In the genomic region with DNA sequence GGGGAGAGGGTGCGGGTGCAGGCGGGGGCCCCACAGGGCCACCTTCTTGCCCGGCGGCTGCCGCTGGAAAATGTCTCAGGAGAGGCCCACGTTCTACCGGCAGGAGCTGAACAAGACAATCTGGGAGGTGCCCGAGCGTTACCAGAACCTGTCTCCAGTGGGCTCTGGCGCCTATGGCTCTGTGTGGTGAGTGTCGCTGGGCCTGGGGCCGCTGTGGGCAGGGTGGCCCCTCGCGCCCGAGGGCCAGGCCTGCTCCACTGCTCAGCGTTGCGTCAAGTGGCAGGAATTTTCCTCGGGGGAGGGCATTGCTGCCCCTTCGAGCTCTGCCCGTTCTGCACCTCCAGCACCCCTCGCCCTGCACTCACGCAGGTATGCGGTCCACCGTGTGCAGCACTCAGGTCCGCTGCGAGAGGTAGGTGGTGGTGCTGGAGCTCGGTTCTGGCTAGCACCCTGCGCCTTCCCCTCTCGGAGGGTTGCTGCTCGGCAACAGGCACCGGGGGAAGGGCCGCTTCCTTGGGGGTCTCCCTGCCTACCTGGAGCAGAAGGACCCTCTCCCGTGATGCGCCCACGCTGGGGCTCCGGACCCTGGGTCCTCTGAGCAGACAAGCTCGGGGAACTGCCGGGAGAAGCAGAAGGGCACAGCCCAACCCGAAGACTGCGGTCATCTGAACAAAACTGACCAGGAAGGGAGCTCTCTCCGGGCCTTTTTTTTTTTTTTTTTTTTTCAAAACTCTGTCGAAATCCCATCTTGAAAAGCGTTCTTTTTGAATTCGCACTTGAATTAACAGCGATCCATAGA, we compare ENCODE assay signal across 8 cellular contexts.
DNase-seq lines count a peak whose midpoint lies in the region; ATAC-seq and TF ChIP-seq lines count a peak whose summit lies in the region.

No MANE protein-coding gene starts in this region.

- peak overlapping the region; percentile 90 for H3K4me3 Mint-ChIP-seq in memory B cell

- DNase-seq in DMS53 treated with DMSO at 0.1 percent for 48 hours (lab: John Stamatoyannopoulos, UW; ENCODE audit: unreplicated experiment) (peak; percentile 4), memory B cell (ENCODE audit: low spot score in 2 of 2) (no peak), KG1 (lab: John Stamatoyannopoulos, UW) (no peak)
- DNase-seq in activated CD4-positive, alpha-beta T cell treated with anti-CD3 and anti-CD28 coated beads for 48 hours = peak; percentile 55
- peak; percentile 38 for DNase-seq in effector CD4-positive, alpha-beta T cell
- peak; percentile 5 for DNase-seq in stimulated activated CD8-positive, alpha-beta memory T cell treated with anti-CD3 and anti-CD28 coated beads, Interleukin-12 subunit alpha, Interleukin-12 subunit beta, amount 100 ng/mL, for 24 hours (ENCODE audit: extremely low read depth)

- ATAC-seq in GM21529 (IDR thresholded peaks at IDR 0.05; ENCODE audit: unreplicated experiment) (peak; percentile 27), memory B cell (ENCODE audit: low read depth) (peak; percentile 31)

- H3K27ac Mint-ChIP-seq in memory B cell = peak overlapping the region; percentile 69

- H3K36me3 Mint-ChIP-seq in memory B cell = no peaks in the 10 kb centered on the region

- TF ChIP-seq RAD21 in Ishikawa (IDR thresholded peaks at IDR 0.05; ENCODE audit: low read depth) = no peak

- no peak for TF ChIP-seq EP300 in Ishikawa (IDR thresholded peaks at IDR 0.05; ENCODE audit: borderline replicate concordance)

- H3K4me1 Mint-ChIP-seq in memory B cell = peaks cover 28% of the 10 kb centered on the region

- peaks cover 13% of the 10 kb centered on the region for H3K27me3 Mint-ChIP-seq in memory B cell

- no peaks in the 10 kb centered on the region for H3K9me3 Mint-ChIP-seq in memory B cell

TF ChIP-seq in Ishikawa, 13 proteins besides CTCF, POLR2A, EP300 and RAD21:
- TF ChIP-seq ZBTB7A (IDR thresholded peaks at IDR 0.05; ENCODE audit: low read depth) = peak; percentile 69; the same call in 1 of the 2 replicates
- TF ChIP-seq TEAD4 (IDR thresholded peaks at IDR 0.05) = peak; percentile 45
- TF ChIP-seq CREB1 (IDR thresholded peaks at IDR 0.05; ENCODE audit: low read depth) = no peak
- TF ChIP-seq, protein P1, sequence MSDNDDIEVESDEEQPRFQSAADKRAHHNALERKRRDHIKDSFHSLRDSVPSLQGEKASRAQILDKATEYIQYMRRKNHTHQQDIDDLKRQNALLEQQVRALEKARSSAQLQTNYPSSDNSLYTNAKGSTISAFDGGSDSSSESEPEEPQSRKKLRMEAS (IDR thresholded peaks at IDR 0.05) = no peak
TF ChIP-seq in Ishikawa: peak in this region for 2.

Comparison
In these comparisons a context has a peak if more than half of its experiments do, and no peak if none do; other contexts are left out.
1. DNase-seq: peak in DMS53 treated with DMSO at 0.1 percent for 48 hours (single experiment), activated CD4-positive, alpha-beta T cell treated with anti-CD3 and anti-CD28 coated beads for 48 hours (single experiment), effector CD4-positive, alpha-beta T cell (single experiment) and stimulated activated CD8-positive, alpha-beta memory T cell treated with anti-CD3 and anti-CD28 coated beads, Interleukin-12 subunit alpha, Interleukin-12 subunit beta, amount 100 ng/mL, for 24 hours (single experiment); none in memory B cell (0 of 2) and KG1 (single experiment).